1 cellular context compared by ENCODE assay signal in the genomic region with DNA sequence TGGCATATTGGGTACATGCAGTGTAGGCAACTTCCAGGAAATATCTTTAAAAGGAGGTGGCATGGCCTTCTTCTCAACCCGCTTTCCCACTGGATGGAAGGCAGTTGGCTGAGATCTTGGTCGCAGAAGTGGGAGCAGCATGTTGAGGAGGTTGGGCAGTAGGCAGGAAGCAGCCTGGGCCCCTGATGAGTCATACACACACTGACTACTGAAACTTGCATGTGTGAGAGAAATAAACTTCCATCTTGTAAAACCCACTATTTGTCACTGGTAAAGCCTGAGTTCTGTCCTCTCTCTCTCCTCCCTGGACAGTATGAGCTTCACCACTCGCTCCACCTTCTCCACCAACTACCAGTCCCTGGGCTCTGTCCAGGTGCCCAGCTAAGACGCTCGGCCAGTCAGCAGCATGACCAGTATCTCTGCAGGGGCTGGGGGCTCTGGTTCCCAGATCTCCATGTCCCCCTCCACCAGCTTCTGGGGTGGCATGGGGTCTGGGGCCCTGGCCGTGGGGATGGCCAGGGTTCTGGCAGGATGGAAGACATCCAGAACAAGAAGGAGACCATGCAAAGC.
TF ChIP-seq lines count a peak whose summit lies in the region.

No MANE protein-coding gene starts in this region.

TF ChIP-seq in GM12878, 131 proteins besides CTCF, POLR2A, EP300 and RAD21 (continued from another document and continues in another):
- TF ChIP-seq, protein P1, sequence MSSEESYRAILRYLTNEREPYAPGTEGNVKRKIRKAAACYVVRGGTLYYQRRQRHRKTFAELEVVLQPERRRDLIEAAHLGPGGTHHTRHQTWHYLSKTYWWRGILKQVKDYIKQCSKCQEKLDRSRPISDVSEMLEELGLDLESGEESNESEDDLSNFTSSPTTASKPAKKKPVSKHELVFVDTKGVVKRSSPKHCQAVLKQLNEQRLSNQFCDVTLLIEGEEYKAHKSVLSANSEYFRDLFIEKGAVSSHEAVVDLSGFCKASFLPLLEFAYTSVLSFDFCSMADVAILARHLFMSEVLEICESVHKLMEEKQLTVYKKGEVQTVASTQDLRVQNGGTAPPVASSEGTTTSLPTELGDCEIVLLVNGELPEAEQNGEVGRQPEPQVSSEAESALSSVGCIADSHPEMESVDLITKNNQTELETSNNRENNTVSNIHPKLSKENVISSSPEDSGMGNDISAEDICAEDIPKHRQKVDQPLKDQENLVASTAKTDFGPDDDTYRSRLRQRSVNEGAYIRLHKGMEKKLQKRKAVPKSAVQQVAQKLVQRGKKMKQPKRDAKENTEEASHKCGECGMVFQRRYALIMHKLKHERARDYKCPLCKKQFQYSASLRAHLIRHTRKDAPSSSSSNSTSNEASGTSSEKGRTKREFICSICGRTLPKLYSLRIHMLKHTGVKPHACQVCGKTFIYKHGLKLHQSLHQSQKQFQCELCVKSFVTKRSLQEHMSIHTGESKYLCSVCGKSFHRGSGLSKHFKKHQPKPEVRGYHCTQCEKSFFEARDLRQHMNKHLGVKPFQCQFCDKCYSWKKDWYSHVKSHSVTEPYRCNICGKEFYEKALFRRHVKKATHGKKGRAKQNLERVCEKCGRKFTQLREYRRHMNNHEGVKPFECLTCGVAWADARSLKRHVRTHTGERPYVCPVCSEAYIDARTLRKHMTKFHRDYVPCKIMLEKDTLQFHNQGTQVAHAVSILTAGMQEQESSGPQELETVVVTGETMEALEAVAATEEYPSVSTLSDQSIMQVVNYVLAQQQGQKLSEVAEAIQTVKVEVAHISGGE (CRISPR knock-in tag; IDR thresholded peaks at IDR 0.05) = no peak
- no peak for TF ChIP-seq RBBP5 (conservative IDR thresholded peaks at IDR 0.05)
- peak; percentile 69; the same call in 1 of the 2 replicates for TF ChIP-seq YY1 (IDR thresholded peaks at IDR 0.05; ENCODE audit: low read depth, low read length)
- TF ChIP-seq ASH2L (IDR thresholded peaks at IDR 0.05; ENCODE audit: borderline replicate concordance, low read depth) = peak; percentile 49; the same call in 1 of the 2 replicates
- no peak for TF ChIP-seq RAD51 (IDR thresholded peaks at IDR 0.05)
- no peak for TF ChIP-seq MEF2B (IDR thresholded peaks at IDR 0.05; ENCODE audit: partially characterized antibody, poor library complexity, severe bottlenecking)
- TF ChIP-seq, protein P2, sequence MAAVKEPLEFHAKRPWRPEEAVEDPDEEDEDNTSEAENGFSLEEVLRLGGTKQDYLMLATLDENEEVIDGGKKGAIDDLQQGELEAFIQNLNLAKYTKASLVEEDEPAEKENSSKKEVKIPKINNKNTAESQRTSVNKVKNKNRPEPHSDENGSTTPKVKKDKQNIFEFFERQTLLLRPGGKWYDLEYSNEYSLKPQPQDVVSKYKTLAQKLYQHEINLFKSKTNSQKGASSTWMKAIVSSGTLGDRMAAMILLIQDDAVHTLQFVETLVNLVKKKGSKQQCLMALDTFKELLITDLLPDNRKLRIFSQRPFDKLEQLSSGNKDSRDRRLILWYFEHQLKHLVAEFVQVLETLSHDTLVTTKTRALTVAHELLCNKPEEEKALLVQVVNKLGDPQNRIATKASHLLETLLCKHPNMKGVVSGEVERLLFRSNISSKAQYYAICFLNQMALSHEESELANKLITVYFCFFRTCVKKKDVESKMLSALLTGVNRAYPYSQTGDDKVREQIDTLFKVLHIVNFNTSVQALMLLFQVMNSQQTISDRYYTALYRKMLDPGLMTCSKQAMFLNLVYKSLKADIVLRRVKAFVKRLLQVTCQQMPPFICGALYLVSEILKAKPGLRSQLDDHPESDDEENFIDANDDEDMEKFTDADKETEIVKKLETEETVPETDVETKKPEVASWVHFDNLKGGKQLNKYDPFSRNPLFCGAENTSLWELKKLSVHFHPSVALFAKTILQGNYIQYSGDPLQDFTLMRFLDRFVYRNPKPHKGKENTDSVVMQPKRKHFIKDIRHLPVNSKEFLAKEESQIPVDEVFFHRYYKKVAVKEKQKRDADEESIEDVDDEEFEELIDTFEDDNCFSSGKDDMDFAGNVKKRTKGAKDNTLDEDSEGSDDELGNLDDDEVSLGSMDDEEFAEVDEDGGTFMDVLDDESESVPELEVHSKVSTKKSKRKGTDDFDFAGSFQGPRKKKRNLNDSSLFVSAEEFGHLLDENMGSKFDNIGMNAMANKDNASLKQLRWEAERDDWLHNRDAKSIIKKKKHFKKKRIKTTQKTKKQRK (IDR thresholded peaks at IDR 0.05; ENCODE audit: low read depth, low read length) = no peak
- no peak for TF ChIP-seq RELA (IDR thresholded peaks at IDR 0.05; ENCODE audit: borderline replicate concordance, partially characterized antibody)
- TF ChIP-seq ETV6 (conservative IDR thresholded peaks at IDR 0.05 in 1 of 2, IDR thresholded peaks at IDR 0.05 in 1 of 2; ENCODE audit: borderline replicate concordance in 1 of 2, low read depth in 1 of 2) = peak in 1 of 2 experiments; percentile 86; a peak in 2 of 4 replicates
- TF ChIP-seq, protein P3, sequence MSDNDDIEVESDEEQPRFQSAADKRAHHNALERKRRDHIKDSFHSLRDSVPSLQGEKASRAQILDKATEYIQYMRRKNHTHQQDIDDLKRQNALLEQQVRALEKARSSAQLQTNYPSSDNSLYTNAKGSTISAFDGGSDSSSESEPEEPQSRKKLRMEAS (IDR thresholded peaks at IDR 0.05; ENCODE audit: low read depth, low read length) = no peak
- TF ChIP-seq, protein P4, sequence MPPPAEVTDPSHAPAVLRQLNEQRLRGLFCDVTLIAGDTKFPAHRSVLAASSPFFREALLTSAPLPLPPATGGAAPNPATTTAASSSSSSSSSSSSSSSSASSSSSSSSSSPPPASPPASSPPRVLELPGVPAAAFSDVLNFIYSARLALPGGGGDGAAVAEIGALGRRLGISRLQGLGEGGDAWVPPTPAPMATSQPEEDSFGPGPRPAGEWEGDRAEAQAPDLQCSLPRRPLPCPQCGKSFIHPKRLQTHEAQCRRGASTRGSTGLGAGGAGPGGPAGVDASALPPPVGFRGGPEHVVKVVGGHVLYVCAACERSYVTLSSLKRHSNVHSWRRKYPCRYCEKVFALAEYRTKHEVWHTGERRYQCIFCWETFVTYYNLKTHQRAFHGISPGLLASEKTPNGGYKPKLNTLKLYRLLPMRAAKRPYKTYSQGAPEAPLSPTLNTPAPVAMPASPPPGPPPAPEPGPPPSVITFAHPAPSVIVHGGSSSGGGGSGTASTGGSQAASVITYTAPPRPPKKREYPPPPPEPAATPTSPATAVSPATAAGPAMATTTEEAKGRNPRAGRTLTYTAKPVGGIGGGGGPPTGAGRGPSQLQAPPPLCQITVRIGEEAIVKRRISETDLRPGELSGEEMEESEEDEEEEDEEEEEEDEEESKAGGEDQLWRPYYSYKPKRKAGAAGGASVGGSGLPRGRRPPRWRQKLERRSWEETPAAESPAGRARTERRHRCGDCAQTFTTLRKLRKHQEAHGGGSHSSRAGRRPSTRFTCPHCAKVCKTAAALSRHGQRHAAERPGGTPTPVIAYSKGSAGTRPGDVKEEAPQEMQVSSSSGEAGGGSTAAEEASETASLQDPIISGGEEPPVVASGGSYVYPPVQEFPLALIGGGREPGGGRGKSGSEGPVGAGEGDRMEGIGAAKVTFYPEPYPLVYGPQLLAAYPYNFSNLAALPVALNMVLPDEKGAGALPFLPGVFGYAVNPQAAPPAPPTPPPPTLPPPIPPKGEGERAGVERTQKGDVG (CRISPR knock-in tag; IDR thresholded peaks at IDR 0.05) = no peak
- no peak for TF ChIP-seq HCFC1 (IDR thresholded peaks at IDR 0.05; ENCODE audit: low read length)
- TF ChIP-seq, protein P5, sequence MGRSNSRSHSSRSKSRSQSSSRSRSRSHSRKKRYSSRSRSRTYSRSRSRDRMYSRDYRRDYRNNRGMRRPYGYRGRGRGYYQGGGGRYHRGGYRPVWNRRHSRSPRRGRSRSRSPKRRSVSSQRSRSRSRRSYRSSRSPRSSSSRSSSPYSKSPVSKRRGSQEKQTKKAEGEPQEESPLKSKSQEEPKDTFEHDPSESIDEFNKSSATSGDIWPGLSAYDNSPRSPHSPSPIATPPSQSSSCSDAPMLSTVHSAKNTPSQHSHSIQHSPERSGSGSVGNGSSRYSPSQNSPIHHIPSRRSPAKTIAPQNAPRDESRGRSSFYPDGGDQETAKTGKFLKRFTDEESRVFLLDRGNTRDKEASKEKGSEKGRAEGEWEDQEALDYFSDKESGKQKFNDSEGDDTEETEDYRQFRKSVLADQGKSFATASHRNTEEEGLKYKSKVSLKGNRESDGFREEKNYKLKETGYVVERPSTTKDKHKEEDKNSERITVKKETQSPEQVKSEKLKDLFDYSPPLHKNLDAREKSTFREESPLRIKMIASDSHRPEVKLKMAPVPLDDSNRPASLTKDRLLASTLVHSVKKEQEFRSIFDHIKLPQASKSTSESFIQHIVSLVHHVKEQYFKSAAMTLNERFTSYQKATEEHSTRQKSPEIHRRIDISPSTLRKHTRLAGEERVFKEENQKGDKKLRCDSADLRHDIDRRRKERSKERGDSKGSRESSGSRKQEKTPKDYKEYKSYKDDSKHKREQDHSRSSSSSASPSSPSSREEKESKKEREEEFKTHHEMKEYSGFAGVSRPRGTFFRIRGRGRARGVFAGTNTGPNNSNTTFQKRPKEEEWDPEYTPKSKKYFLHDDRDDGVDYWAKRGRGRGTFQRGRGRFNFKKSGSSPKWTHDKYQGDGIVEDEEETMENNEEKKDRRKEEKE (IDR thresholded peaks at IDR 0.05) = no peak
- TF ChIP-seq, protein P6, sequence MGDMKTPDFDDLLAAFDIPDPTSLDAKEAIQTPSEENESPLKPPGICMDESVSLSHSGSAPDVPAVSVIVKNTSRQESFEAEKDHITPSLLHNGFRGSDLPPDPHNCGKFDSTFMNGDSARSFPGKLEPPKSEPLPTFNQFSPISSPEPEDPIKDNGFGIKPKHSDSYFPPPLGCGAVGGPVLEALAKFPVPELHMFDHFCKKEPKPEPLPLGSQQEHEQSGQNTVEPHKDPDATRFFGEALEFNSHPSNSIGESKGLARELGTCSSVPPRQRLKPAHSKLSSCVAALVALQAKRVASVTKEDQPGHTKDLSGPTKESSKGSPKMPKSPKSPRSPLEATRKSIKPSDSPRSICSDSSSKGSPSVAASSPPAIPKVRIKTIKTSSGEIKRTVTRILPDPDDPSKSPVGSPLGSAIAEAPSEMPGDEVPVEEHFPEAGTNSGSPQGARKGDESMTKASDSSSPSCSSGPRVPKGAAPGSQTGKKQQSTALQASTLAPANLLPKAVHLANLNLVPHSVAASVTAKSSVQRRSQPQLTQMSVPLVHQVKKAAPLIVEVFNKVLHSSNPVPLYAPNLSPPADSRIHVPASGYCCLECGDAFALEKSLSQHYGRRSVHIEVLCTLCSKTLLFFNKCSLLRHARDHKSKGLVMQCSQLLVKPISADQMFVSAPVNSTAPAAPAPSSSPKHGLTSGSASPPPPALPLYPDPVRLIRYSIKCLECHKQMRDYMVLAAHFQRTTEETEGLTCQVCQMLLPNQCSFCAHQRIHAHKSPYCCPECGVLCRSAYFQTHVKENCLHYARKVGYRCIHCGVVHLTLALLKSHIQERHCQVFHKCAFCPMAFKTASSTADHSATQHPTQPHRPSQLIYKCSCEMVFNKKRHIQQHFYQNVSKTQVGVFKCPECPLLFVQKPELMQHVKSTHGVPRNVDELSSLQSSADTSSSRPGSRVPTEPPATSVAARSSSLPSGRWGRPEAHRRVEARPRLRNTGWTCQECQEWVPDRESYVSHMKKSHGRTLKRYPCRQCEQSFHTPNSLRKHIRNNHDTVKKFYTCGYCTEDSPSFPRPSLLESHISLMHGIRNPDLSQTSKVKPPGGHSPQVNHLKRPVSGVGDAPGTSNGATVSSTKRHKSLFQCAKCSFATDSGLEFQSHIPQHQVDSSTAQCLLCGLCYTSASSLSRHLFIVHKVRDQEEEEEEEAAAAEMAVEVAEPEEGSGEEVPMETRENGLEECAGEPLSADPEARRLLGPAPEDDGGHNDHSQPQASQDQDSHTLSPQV (IDR thresholded peaks at IDR 0.05) = no peak
- TF ChIP-seq, protein P7, sequence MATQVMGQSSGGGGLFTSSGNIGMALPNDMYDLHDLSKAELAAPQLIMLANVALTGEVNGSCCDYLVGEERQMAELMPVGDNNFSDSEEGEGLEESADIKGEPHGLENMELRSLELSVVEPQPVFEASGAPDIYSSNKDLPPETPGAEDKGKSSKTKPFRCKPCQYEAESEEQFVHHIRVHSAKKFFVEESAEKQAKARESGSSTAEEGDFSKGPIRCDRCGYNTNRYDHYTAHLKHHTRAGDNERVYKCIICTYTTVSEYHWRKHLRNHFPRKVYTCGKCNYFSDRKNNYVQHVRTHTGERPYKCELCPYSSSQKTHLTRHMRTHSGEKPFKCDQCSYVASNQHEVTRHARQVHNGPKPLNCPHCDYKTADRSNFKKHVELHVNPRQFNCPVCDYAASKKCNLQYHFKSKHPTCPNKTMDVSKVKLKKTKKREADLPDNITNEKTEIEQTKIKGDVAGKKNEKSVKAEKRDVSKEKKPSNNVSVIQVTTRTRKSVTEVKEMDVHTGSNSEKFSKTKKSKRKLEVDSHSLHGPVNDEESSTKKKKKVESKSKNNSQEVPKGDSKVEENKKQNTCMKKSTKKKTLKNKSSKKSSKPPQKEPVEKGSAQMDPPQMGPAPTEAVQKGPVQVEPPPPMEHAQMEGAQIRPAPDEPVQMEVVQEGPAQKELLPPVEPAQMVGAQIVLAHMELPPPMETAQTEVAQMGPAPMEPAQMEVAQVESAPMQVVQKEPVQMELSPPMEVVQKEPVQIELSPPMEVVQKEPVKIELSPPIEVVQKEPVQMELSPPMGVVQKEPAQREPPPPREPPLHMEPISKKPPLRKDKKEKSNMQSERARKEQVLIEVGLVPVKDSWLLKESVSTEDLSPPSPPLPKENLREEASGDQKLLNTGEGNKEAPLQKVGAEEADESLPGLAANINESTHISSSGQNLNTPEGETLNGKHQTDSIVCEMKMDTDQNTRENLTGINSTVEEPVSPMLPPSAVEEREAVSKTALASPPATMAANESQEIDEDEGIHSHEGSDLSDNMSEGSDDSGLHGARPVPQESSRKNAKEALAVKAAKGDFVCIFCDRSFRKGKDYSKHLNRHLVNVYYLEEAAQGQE (IDR thresholded peaks at IDR 0.05; ENCODE audit: low read depth, low read length) = 0 out of 2 replicates have a peak, but pooled peaks have one; percentile 24
- no peak for TF ChIP-seq CEBPB (IDR thresholded peaks at IDR 0.05; ENCODE audit: borderline replicate concordance in 1 of 2, low read depth in 2 of 2, low read length in 2 of 2)
- no peak for TF ChIP-seq CBX3 (IDR thresholded peaks at IDR 0.05; ENCODE audit: borderline replicate concordance, low read depth)
- no peak for TF ChIP-seq TCF12 (IDR thresholded peaks at IDR 0.05; ENCODE audit: low read depth, low read length)
- no peak for TF ChIP-seq SMAD1 (IDR thresholded peaks at IDR 0.05; ENCODE audit: low read depth, partially characterized antibody)
- TF ChIP-seq FOXK2 (IDR thresholded peaks at IDR 0.05) = no peak
- TF ChIP-seq, protein P8, sequence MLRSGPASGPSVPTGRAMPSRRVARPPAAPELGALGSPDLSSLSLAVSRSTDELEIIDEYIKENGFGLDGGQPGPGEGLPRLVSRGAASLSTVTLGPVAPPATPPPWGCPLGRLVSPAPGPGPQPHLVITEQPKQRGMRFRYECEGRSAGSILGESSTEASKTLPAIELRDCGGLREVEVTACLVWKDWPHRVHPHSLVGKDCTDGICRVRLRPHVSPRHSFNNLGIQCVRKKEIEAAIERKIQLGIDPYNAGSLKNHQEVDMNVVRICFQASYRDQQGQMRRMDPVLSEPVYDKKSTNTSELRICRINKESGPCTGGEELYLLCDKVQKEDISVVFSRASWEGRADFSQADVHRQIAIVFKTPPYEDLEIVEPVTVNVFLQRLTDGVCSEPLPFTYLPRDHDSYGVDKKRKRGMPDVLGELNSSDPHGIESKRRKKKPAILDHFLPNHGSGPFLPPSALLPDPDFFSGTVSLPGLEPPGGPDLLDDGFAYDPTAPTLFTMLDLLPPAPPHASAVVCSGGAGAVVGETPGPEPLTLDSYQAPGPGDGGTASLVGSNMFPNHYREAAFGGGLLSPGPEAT (IDR thresholded peaks at IDR 0.05; ENCODE audit: low read depth) = no peak
